In the genomic region with DNA sequence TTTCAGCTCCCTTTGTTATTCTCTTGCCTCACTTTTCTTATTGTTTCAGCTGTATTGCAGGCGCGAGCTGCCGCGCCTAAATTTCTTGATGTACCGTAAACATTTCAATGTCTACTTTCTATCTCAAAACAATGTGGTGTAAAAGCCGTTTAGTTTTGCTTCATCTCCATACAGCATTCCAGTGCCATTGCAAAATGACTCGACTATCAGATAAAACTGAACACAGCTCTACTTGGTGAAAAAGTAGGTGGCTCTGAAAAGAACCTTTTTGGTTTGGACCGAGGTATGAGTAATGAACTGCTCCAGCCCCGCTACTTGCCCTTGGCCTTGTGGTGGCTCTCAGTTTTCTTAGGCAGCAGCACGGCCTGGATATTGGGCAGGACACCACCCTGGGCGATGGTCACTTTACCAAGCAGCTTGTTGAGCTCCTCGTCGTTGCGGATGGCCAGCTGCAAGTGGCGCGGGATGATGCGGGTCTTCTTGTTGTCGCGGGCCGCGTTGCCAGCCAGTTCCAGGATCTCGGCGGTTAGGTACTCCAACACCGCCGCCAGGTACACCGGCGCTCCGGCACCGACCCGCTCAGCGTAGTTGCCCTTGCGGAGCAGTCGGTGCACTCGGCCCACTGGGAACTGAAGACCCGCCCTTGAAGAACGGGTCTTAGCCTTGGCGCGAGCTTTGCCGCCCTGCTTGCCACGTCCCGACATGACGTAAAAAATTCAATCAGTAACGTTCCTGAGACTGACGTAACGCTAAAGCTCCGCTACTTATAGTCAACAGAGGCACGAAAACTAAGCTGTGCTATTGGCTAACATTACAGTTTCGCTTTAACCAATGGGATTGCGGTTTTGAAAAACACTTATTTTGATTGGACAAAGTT, we compare ENCODE assay signal across 1 cellular context.
TF ChIP-seq lines count a peak whose summit lies in the region.

No MANE protein-coding gene starts in this region.

TF ChIP-seq in HepG2, 621 proteins besides CTCF, POLR2A, EP300 and RAD21 (continued from another document and continues in another):
- TF ChIP-seq, protein P1, sequence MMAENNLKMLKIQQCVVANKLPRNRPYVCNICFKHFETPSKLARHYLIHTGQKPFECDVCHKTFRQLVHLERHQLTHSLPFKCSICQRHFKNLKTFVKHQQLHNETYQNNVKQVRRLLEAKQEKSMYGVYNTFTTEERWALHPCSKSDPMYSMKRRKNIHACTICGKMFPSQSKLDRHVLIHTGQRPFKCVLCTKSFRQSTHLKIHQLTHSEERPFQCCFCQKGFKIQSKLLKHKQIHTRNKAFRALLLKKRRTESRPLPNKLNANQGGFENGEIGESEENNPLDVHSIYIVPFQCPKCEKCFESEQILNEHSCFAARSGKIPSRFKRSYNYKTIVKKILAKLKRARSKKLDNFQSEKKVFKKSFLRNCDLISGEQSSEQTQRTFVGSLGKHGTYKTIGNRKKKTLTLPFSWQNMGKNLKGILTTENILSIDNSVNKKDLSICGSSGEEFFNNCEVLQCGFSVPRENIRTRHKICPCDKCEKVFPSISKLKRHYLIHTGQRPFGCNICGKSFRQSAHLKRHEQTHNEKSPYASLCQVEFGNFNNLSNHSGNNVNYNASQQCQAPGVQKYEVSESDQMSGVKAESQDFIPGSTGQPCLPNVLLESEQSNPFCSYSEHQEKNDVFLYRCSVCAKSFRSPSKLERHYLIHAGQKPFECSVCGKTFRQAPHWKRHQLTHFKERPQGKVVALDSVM (CRISPR knock-in tag; IDR thresholded peaks at IDR 0.05) = peak; percentile 12; the same call in 1 of the 2 replicates
- TF ChIP-seq, protein P2, sequence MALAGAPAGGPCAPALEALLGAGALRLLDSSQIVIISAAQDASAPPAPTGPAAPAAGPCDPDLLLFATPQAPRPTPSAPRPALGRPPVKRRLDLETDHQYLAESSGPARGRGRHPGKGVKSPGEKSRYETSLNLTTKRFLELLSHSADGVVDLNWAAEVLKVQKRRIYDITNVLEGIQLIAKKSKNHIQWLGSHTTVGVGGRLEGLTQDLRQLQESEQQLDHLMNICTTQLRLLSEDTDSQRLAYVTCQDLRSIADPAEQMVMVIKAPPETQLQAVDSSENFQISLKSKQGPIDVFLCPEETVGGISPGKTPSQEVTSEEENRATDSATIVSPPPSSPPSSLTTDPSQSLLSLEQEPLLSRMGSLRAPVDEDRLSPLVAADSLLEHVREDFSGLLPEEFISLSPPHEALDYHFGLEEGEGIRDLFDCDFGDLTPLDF (CRISPR knock-in tag; IDR thresholded peaks at IDR 0.05) = peak; percentile 93
- TF ChIP-seq ZNF180 (CRISPR knock-in tag; IDR thresholded peaks at IDR 0.05; ENCODE audit: borderline replicate concordance, low read depth) = peak; percentile 75; the same call in 1 of the 2 replicates
- TF ChIP-seq, protein P3, sequence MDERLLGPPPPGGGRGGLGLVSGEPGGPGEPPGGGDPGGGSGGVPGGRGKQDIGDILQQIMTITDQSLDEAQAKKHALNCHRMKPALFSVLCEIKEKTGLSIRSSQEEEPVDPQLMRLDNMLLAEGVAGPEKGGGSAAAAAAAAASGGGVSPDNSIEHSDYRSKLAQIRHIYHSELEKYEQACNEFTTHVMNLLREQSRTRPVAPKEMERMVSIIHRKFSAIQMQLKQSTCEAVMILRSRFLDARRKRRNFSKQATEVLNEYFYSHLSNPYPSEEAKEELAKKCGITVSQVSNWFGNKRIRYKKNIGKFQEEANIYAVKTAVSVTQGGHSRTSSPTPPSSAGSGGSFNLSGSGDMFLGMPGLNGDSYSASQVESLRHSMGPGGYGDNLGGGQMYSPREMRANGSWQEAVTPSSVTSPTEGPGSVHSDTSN (CRISPR knock-in tag; IDR thresholded peaks at IDR 0.05) = 0 out of 2 replicates have a peak, but pooled peaks have one; percentile 45
- TF ChIP-seq PTBP1 (IDR thresholded peaks at IDR 0.05; ENCODE audit: low read depth, low read length, poor library complexity, severe bottlenecking) = peak; percentile 90
- no peak for TF ChIP-seq GTF3A (CRISPR knock-in tag; conservative IDR thresholded peaks at IDR 0.05)
- peak; percentile 87; the same call in 1 of the 2 replicates for TF ChIP-seq RORA (CRISPR knock-in tag; IDR thresholded peaks at IDR 0.05)
- peak; percentile 94; the same call in 1 of the 2 replicates for TF ChIP-seq KLF6 (CRISPR knock-in tag; IDR thresholded peaks at IDR 0.05)
- no peak for TF ChIP-seq ZKSCAN8 (CRISPR knock-in tag; IDR thresholded peaks at IDR 0.05; ENCODE audit: borderline replicate concordance)
- TF ChIP-seq, protein P4, sequence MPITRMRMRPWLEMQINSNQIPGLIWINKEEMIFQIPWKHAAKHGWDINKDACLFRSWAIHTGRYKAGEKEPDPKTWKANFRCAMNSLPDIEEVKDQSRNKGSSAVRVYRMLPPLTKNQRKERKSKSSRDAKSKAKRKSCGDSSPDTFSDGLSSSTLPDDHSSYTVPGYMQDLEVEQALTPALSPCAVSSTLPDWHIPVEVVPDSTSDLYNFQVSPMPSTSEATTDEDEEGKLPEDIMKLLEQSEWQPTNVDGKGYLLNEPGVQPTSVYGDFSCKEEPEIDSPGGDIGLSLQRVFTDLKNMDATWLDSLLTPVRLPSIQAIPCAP (CRISPR knock-in tag; IDR thresholded peaks at IDR 0.05; ENCODE audit: low read depth) = no peak
- TF ChIP-seq NCOR1 (IDR thresholded peaks at IDR 0.05; ENCODE audit: borderline replicate concordance, low read length) = no peak; the same call in 1 of the 2 replicates
- TF ChIP-seq ZNF777 (CRISPR knock-in tag; IDR thresholded peaks at IDR 0.05) = peak; percentile 51; the same call in 1 of the 2 replicates
- TF ChIP-seq KAT7 (CRISPR knock-in tag; IDR thresholded peaks at IDR 0.05; ENCODE audit: borderline replicate concordance) = peak; percentile 8; the same call in 1 of the 2 replicates
- 0 out of 2 replicates have a peak, but pooled peaks have one; percentile 46 for TF ChIP-seq ZNF572 (CRISPR knock-in tag; IDR thresholded peaks at IDR 0.05)
- TF ChIP-seq NPAS2 (CRISPR knock-in tag; IDR thresholded peaks at IDR 0.05; ENCODE audit: borderline replicate concordance) = no peak
- peak; percentile 90 for TF ChIP-seq RBFOX2 (IDR thresholded peaks at IDR 0.05; ENCODE audit: low read depth, low read length)
- peak; percentile 85; the same call in 1 of the 2 replicates for TF ChIP-seq CBFB (CRISPR knock-in tag; IDR thresholded peaks at IDR 0.05)
- peak; percentile 83 for TF ChIP-seq ZNF766 (CRISPR knock-in tag; IDR thresholded peaks at IDR 0.05; ENCODE audit: borderline replicate concordance)
- TF ChIP-seq JARID2 (CRISPR knock-in tag; IDR thresholded peaks at IDR 0.05; ENCODE audit: insufficient replicate concordance) = no peak
- TF ChIP-seq, protein P5, sequence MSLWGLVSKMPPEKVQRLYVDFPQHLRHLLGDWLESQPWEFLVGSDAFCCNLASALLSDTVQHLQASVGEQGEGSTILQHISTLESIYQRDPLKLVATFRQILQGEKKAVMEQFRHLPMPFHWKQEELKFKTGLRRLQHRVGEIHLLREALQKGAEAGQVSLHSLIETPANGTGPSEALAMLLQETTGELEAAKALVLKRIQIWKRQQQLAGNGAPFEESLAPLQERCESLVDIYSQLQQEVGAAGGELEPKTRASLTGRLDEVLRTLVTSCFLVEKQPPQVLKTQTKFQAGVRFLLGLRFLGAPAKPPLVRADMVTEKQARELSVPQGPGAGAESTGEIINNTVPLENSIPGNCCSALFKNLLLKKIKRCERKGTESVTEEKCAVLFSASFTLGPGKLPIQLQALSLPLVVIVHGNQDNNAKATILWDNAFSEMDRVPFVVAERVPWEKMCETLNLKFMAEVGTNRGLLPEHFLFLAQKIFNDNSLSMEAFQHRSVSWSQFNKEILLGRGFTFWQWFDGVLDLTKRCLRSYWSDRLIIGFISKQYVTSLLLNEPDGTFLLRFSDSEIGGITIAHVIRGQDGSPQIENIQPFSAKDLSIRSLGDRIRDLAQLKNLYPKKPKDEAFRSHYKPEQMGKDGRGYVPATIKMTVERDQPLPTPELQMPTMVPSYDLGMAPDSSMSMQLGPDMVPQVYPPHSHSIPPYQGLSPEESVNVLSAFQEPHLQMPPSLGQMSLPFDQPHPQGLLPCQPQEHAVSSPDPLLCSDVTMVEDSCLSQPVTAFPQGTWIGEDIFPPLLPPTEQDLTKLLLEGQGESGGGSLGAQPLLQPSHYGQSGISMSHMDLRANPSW (CRISPR knock-in tag; IDR thresholded peaks at IDR 0.05; ENCODE audit: borderline replicate concordance) = no peak; the same call in 1 of the 2 replicates
- no peak for TF ChIP-seq RBAK (CRISPR knock-in tag; IDR thresholded peaks at IDR 0.05)
- TF ChIP-seq, protein P6, sequence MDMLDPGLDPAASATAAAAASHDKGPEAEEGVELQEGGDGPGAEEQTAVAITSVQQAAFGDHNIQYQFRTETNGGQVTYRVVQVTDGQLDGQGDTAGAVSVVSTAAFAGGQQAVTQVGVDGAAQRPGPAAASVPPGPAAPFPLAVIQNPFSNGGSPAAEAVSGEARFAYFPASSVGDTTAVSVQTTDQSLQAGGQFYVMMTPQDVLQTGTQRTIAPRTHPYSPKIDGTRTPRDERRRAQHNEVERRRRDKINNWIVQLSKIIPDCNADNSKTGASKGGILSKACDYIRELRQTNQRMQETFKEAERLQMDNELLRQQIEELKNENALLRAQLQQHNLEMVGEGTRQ (IDR thresholded peaks at IDR 0.05; ENCODE audit: low read depth, low read length) = no peak
- TF ChIP-seq, protein P6 (CRISPR knock-in tag; IDR thresholded peaks at IDR 0.05; ENCODE audit: borderline replicate concordance) = no peak
- TF ChIP-seq TOE1 (CRISPR knock-in tag; IDR thresholded peaks at IDR 0.05) = no peak; the same call in 1 of the 2 replicates
- TF ChIP-seq, protein P7, sequence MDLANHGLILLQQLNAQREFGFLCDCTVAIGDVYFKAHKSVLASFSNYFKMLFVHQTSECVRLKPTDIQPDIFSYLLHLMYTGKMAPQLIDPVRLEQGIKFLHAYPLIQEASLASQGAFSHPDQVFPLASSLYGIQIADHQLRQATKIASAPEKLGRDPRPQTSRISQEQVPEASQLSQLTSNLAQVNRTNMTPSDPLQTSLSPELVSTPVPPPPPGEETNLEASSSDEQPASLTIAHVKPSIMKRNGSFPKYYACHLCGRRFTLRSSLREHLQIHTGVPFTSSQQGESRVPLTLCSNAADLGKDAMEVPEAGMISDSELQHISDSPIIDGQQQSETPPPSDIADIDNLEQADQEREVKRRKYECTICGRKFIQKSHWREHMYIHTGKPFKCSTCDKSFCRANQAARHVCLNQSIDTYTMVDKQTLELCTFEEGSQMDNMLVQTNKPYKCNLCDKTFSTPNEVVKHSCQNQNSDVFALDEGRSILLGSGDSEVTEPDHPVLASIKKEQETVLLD (CRISPR knock-in tag; IDR thresholded peaks at IDR 0.05; ENCODE audit: low read depth) = no peak
- TF ChIP-seq, protein P8, sequence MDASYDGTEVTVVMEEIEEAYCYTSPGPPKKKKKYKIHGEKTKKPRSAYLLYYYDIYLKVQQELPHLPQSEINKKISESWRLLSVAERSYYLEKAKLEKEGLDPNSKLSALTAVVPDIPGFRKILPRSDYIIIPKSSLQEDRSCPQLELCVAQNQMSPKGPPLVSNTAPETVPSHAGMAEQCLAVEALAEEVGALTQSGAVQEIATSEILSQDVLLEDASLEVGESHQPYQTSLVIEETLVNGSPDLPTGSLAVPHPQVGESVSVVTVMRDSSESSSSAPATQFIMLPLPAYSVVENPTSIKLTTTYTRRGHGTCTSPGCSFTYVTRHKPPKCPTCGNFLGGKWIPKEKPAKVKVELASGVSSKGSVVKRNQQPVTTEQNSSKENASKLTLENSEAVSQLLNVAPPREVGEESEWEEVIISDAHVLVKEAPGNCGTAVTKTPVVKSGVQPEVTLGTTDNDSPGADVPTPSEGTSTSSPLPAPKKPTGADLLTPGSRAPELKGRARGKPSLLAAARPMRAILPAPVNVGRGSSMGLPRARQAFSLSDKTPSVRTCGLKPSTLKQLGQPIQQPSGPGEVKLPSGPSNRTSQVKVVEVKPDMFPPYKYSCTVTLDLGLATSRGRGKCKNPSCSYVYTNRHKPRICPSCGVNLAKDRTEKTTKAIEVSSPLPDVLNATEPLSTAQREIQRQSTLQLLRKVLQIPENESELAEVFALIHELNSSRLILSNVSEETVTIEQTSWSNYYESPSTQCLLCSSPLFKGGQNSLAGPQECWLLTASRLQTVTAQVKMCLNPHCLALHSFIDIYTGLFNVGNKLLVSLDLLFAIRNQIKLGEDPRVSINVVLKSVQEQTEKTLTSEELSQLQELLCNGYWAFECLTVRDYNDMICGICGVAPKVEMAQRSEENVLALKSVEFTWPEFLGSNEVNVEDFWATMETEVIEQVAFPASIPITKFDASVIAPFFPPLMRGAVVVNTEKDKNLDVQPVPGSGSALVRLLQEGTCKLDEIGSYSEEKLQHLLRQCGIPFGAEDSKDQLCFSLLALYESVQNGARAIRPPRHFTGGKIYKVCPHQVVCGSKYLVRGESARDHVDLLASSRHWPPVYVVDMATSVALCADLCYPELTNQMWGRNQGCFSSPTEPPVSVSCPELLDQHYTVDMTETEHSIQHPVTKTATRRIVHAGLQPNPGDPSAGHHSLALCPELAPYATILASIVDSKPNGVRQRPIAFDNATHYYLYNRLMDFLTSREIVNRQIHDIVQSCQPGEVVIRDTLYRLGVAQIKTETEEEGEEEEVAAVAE (CRISPR knock-in tag; IDR thresholded peaks at IDR 0.05; ENCODE audit: borderline replicate concordance) = peak; percentile 100
- TF ChIP-seq, protein P9, sequence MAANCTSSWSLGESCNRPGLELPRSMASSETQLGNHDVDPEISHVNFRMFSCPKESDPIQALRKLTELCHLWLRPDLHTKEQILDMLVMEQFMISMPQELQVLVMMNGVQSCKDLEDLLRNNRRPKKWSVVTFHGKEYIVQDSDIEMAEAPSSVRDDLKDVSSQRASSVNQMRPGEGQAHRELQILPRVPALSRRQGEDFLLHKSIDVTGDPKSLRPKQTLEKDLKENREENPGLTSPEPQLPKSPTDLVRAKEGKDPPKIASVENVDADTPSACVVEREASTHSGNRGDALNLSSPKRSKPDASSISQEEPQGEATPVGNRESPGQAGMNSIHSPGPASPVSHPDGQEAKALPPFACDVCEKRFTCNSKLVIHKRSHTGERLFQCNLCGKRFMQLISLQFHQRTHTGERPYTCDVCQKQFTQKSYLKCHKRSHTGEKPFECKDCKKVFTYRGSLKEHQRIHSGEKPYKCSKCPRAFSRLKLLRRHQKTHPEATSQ (CRISPR knock-in tag; IDR thresholded peaks at IDR 0.05; ENCODE audit: borderline replicate concordance) = peak; percentile 16; the same call in 1 of the 2 replicates
- peak; percentile 68; the same call in 1 of the 2 replicates for TF ChIP-seq ZNF441 (CRISPR knock-in tag; IDR thresholded peaks at IDR 0.05; ENCODE audit: borderline replicate concordance)
